Comparison of ENCODE assay signal across 24 cellular contexts in genomic region chr4:56374956-56375355, GRCh38.
"Had no signal": no experiment of that assay in that cellular context is flagged by ENCODE, and none has a peak within 500 bp of the region (broad histone marks: within the 10 kb centered on the region; RNA-seq: fewer than 3 reads in every experiment).

No MANE protein-coding gene starts in this region.

- H3K9me3 Mint-ChIP-seq: effector memory CD8-positive, alpha-beta T cell; immature natural killer cell; memory B cell; naive thymus-derived CD4-positive, alpha-beta T cell; stimulated activated effector memory CD8-positive, alpha-beta T cell treated with anti-CD3 and anti-CD28 coated beads, Interleukin-12 subunit alpha, Interleukin-12 subunit beta, amount 100 ng/mL, for 72 hours had no signal

- H3K4me3 Mint-ChIP-seq: effector memory CD8-positive, alpha-beta T cell; immature natural killer cell; memory B cell; naive thymus-derived CD4-positive, alpha-beta T cell; nephron progenitor cell; stimulated activated effector memory CD8-positive, alpha-beta T cell treated with anti-CD3 and anti-CD28 coated beads, Interleukin-12 subunit alpha, Interleukin-12 subunit beta, amount 100 ng/mL, for 72 hours had no signal

- DNase-seq: cortex of kidney; effector memory CD8-positive, alpha-beta T cell; erythroblast; esophagus squamous epithelium; foreskin melanocyte; glutamatergic neuron; heart right ventricle; hippocampal formation; immature natural killer cell; islet precursor cell; mucosa of descending colon; naive thymus-derived CD4-positive, alpha-beta T cell; nephron progenitor cell; nucleus accumbens; stimulated activated CD4-positive, alpha-beta T cell treated with anti-CD3 and anti-CD28 coated beads, Interleukin-2, amount 100 ng/mL, for 24 hours; stimulated activated CD4-positive, alpha-beta T cell treated with anti-CD3 and anti-CD28 coated beads, Interleukin-4, amount 100 ng/mL, for 24 hours; stimulated activated naive CD4-positive, alpha-beta T cell treated with Interleukin-2 at 50 U/mL for 16 hours; stomach; thyroid gland; trophoblast cell had no signal

- H3K27ac Mint-ChIP-seq: memory B cell; nephron progenitor cell; stimulated activated effector memory CD8-positive, alpha-beta T cell treated with anti-CD3 and anti-CD28 coated beads, Interleukin-12 subunit alpha, Interleukin-12 subunit beta, amount 100 ng/mL, for 72 hours had no signal

- ATAC-seq: effector memory CD8-positive, alpha-beta T cell; heart right ventricle; left lobe of liver; mucosa of descending colon; naive thymus-derived CD4-positive, alpha-beta T cell; sciatic nerve; stimulated activated effector memory CD8-positive, alpha-beta T cell treated with anti-CD3 and anti-CD28 coated beads, Interleukin-12 subunit alpha, Interleukin-12 subunit beta, amount 100 ng/mL, for 72 hours had no signal

- H3K27me3 Mint-ChIP-seq: effector memory CD8-positive, alpha-beta T cell; memory B cell; naive thymus-derived CD4-positive, alpha-beta T cell had no signal
